ENCODE assay signal across 18 cellular contexts in the genomic region with DNA sequence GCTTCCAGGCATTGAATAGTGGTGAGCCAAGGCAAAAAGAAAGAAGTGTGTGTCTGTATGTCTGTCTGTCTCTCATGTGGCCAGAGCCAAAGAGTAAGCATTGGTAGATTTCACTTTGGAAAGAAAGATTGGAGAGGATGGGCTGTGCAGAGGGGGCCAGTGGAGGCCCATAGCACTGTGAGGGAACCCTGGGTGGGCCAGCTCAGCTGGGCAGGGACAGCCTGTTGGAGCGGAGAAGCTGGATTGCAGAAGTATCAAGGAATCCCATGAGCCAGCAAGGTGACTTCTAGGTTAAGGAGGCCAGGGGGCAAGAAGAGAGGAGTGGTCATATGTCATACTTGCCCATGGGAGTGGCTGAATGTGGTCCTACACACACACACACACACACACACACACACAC. TPM values are rescaled to one million over a fixed set of nuclear protein-coding genes. Genes with fewer than 3 reads are reported as not detected.
DNase-seq lines count a peak whose midpoint lies in the region; ATAC-seq and TF ChIP-seq lines count a peak whose summit lies in the region.
"Had no signal": no experiment of that assay in that cellular context is flagged by ENCODE, and none has a peak within 500 bp of the region (broad histone marks: within the 10 kb centered on the region; RNA-seq: fewer than 3 reads in every experiment).

No MANE protein-coding gene starts in this region.

- H3K27ac Mint-ChIP-seq in CD8-positive, alpha-beta T cell, result no peak overlapping the region
- H3K27ac Mint-ChIP-seq in T-cell (no peak overlapping the region), glutamatergic neuron (ENCODE audit: unreplicated experiment) (no peak overlapping the region)
- H3K27ac Mint-ChIP-seq: HFFc6; T-helper 1 cell treated with Interleukin-12 subunit alpha and Interleukin-12 subunit beta and Interleukin-4 antibody, amounts not matched to agents 30 μg/mL and 1 μg/mL, for 36 hours had no signal

- WGBS in sigmoid colon, 2 donors, result 77 to 98% methylated on average over 1 of the region's 1 CpG

- H3K9me3 Mint-ChIP-seq in CD8-positive, alpha-beta T cell, result no peaks in the 10 kb centered on the region
- H3K9me3 Mint-ChIP-seq in T-cell (no peaks in the 10 kb centered on the region), glutamatergic neuron (ENCODE audit: unreplicated experiment) (peaks cover 16% of the 10 kb centered on the region)
- H3K9me3 Mint-ChIP-seq: HFFc6; T-helper 1 cell treated with Interleukin-12 subunit alpha and Interleukin-12 subunit beta and Interleukin-4 antibody, amounts not matched to agents 30 μg/mL and 1 μg/mL, for 36 hours had no signal

- no peak overlapping the region for H3K4me3 ChIP-seq in CD8-positive, alpha-beta T cell (ENCODE audit: low read depth, low read length)
- no peak overlapping the region for H3K4me3 ChIP-seq in sigmoid colon
- H3K4me3 ChIP-seq: mucosa of descending colon had no signal

- CTCF ChIA-PET in CD8-positive, alpha-beta T cell (lab: Charles Lee), result no interaction called here
- CTCF ChIA-PET in T-cell (lab: Charles Lee), result interaction anchor here in 1 of 2 donors (1.2 kb wide), 1 partner anchor 10 kb away, joined by 3 read pairs; no protein-coding TSS in a partner anchor

- peaks cover 56% of the 10 kb centered on the region for H3K27me3 Mint-ChIP-seq in CD8-positive, alpha-beta T cell (ENCODE audit: low read depth)
- H3K27me3 Mint-ChIP-seq in T-cell, result peaks cover 57 to 73% of the 10 kb centered on the region in 2 donors
- peaks cover 33% of the 10 kb centered on the region for H3K27me3 Mint-ChIP-seq in glutamatergic neuron (ENCODE audit: unreplicated experiment)

- no peaks in the 10 kb centered on the region for H3K36me3 ChIP-seq in CD8-positive, alpha-beta T cell (ENCODE audit: insufficient read depth, low read length)
- no peaks in the 10 kb centered on the region for H3K36me3 ChIP-seq in sigmoid colon
- H3K36me3 ChIP-seq: gastrocnemius medialis, pancreas had no signal

- H3K27ac ChIP-seq in CD8-positive, alpha-beta T cell (ENCODE audit: low read depth, low read length), result no peak overlapping the region
- H3K27ac ChIP-seq in sigmoid colon, result no peak overlapping the region
- H3K27ac ChIP-seq: gastrocnemius medialis, pancreas had no signal

- no peaks in the 10 kb centered on the region for H3K36me3 Mint-ChIP-seq in CD8-positive, alpha-beta T cell
- H3K36me3 Mint-ChIP-seq in T-cell (no peaks in the 10 kb centered on the region), glutamatergic neuron (ENCODE audit: unreplicated experiment) (no peaks in the 10 kb centered on the region)

- H3K4me3 Mint-ChIP-seq in CD8-positive, alpha-beta T cell, result peak overlapping the region; percentile 66
- H3K4me3 Mint-ChIP-seq in T-cell (peak overlapping the region; percentile 45 to 47 (median 46)), glutamatergic neuron (ENCODE audit: unreplicated experiment) (peak overlapping the region; percentile 26)
- H3K4me3 Mint-ChIP-seq: HFFc6; T-helper 1 cell treated with Interleukin-12 subunit alpha and Interleukin-12 subunit beta and Interleukin-4 antibody, amounts not matched to agents 30 μg/mL and 1 μg/mL, for 36 hours had no signal

- H3K4me1 ChIP-seq in CD8-positive, alpha-beta T cell (ENCODE audit: insufficient read depth, low read length), result peaks cover 8% of the 10 kb centered on the region
- peaks cover 0 to 41% (median 38%) of the 10 kb centered on the region in 4 donors for H3K4me1 ChIP-seq in sigmoid colon

- intact Hi-C loops in CD8-positive, alpha-beta T cell (cut with DNase I, micrococcal nuclease), result no loop called here
- intact Hi-C loops in sigmoid colon (cut with DNase I), result loop anchor here (10.0 kb wide), 1 partner anchor 573 kb away; no protein-coding TSS in a partner anchor

- TF ChIP-seq POLR2A in sigmoid colon (IDR thresholded peaks at IDR 0.05), result no peak

- POLR2A ChIA-PET in CD8-positive, alpha-beta T cell (lab: Charles Lee), result no interaction called here
- POLR2A ChIA-PET in T-cell (lab: Charles Lee), result no interaction called here

- no peak for TF ChIP-seq EP300 in sigmoid colon (IDR thresholded peaks at IDR 0.05)

- ATAC-seq in CD8-positive, alpha-beta T cell, result no peak
- no peak for ATAC-seq in T-cell (replicated peaks in 1 of 4)
- ATAC-seq in HG02642 (IDR thresholded peaks at IDR 0.05; ENCODE audit: poor library complexity, unreplicated experiment), result no peak
- ATAC-seq: gastrocnemius medialis had no signal

- H3K4me1 Mint-ChIP-seq in CD8-positive, alpha-beta T cell (ENCODE audit: low read depth), result peaks cover 16% of the 10 kb centered on the region
- peaks cover 13 to 23% (median 20%) of the 10 kb centered on the region in 3 donors for H3K4me1 Mint-ChIP-seq in T-cell
- H3K4me1 Mint-ChIP-seq in glutamatergic neuron (ENCODE audit: low read depth, unreplicated experiment), result peaks cover 1% of the 10 kb centered on the region

- no peak for DNase-seq in CD8-positive, alpha-beta T cell
- DNase-seq in T-cell, result peak in 1 of 34 experiments; percentile 11
- DNase-seq in glutamatergic neuron, result no peak
- peak; percentile 22 for DNase-seq in sigmoid colon
- DNase-seq in NCI-H1105 treated with DMSO at 0.1 percent for 48 hours (lab: John Stamatoyannopoulos, UW), result no peak
- no peak for DNase-seq in NCI-H2196 treated with DMSO at 0.1 percent for 48 hours (lab: John Stamatoyannopoulos, UW; ENCODE audit: unreplicated experiment)
- DNase-seq: activated gamma-delta T cell; HFFc6; mucosa of descending colon; NCI-H1105; NCI-H2171; SHP77; stimulated activated CD4-positive, alpha-beta T cell treated with anti-CD3 and anti-CD28 coated beads, Interleukin-1b, Interleukin-23, amount 100 ng/mL, for 48 hours had no signal

- no peaks in the 10 kb centered on the region for H3K9me3 ChIP-seq in CD8-positive, alpha-beta T cell (ENCODE audit: low read length)
- H3K9me3 ChIP-seq in sigmoid colon, result no peaks in the 10 kb centered on the region
- H3K9me3 ChIP-seq: gastrocnemius medialis, mucosa of descending colon, pancreas had no signal

- H3K27me3 ChIP-seq in CD8-positive, alpha-beta T cell (ENCODE audit: insufficient read depth, low read length), result peaks cover 9% of the 10 kb centered on the region
- H3K27me3 ChIP-seq in sigmoid colon, result peaks cover 28 to 93% (median 85%) of the 10 kb centered on the region in 3 donors

- TF ChIP-seq CTCF in CD8-positive, alpha-beta T cell (IDR thresholded peaks at IDR 0.05), result no peak
- TF ChIP-seq CTCF in glutamatergic neuron (IDR thresholded peaks at IDR 0.05; ENCODE audit: partially characterized antibody, unreplicated experiment), result no peak
- TF ChIP-seq CTCF in sigmoid colon (IDR thresholded peaks at IDR 0.05), result no peak

RNA-seq across cellular contexts. Expression of a gene that starts 1.5 kb away (rescaled TPM):
- not detected for total RNA-seq in CD8-positive, alpha-beta T cell
- total RNA-seq in T-cell (under 1 TPM in 1 of 5 donors, not detected in 4; 0.68 TPM), glutamatergic neuron (ENCODE audit: unreplicated experiment) (8.0 TPM), sigmoid colon (1 to 10 TPM in 3 of 4 donors, under 1 TPM in 1; 0.66 to 4.7 (median 1.5) TPM)
- 1 to 10 TPM in 1 of 3 donors, not detected in 2; 1.1 TPM for polyA plus RNA-seq in sigmoid colon
- total RNA-seq: HFFc6, LHCN-M2 had no signal
